In the genomic region with DNA sequence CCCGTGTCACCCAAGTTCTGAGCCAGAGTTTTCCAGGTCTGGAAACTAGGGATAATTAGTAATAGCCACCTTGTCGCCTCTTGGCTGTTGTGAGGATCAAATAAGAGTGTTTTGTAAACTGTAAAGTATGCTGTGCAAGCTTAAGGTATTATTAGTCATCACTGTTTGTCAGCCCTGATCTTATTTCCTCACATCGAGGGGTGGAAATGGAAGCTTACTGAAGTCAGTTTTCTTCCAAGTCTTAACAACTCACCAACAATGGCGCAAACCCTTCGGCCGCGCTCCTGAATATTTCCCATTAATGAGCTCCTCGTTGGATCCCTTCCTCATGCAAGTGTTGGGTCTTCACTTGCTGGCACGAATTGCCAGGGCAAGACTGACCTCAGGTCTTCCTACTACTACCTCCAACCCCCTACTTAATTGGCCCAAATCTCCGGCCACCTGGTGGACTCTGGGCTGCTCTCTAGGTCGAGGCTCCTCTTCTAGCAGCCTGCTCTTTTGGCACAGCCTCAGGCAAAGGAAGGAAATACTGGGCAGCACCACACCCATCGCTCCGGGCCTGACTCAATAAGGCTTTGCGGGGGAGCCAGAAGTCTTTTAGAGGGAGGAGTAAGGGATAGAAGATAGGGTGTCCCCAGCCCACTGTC, we compare ENCODE assay signal across 8 cellular contexts. TPM values are rescaled to one million over a fixed set of nuclear protein-coding genes. Genes with fewer than 3 reads are reported as not detected.
DNase-seq lines count a peak whose midpoint lies in the region; ATAC-seq and TF ChIP-seq lines count a peak whose summit lies in the region.

No MANE protein-coding gene starts in this region.

- H3K36me3 Mint-ChIP-seq in T-helper 17 cell (ENCODE audit: low read depth) = peaks cover 12% of the 10 kb centered on the region

- TF ChIP-seq POLR2A in esophagus muscularis mucosa (IDR thresholded peaks at IDR 0.05; ENCODE audit: low read depth) = no peak

- H3K4me3 Mint-ChIP-seq in T-helper 17 cell = peak overlapping the region; percentile 95

- TF ChIP-seq CTCF in esophagus muscularis mucosa (IDR thresholded peaks at IDR 0.05) (no peak), psoas muscle (IDR thresholded peaks at IDR 0.05) (no peak)

- H3K4me3 ChIP-seq in esophagus muscularis mucosa (peak overlapping the region; percentile 81 to 86 (median 84)), psoas muscle (peak overlapping the region; percentile 81)

- H3K36me3 ChIP-seq in esophagus muscularis mucosa (peaks cover 20 to 62% (median 54%) of the 10 kb centered on the region in 4 donors), psoas muscle (ENCODE audit: insufficient read depth in 1 of 2, low read depth in 1 of 2) (peaks cover 14 to 40% of the 10 kb centered on the region in 2 donors)

- H3K9me3 ChIP-seq in T-helper 17 cell (ENCODE audit: control insufficient read depth, low read length, poor library complexity, severe bottlenecking) = no peaks in the 10 kb centered on the region
- H3K9me3 ChIP-seq in esophagus muscularis mucosa = no peaks in the 10 kb centered on the region
- no peaks in the 10 kb centered on the region for H3K9me3 ChIP-seq in psoas muscle

- WGBS in esophagus muscularis mucosa = 48% methylated on average over 14 of the region's 14 CpGs
- 40 to 45% (median 42%) methylated on average over 14 of the region's 14 CpGs for WGBS in psoas muscle, 3 donors

- H3K4me1 ChIP-seq in esophagus muscularis mucosa = peaks cover 29 to 31% (median 30%) of the 10 kb centered on the region in 4 donors
- peaks cover 9% of the 10 kb centered on the region for H3K4me1 ChIP-seq in psoas muscle

- no peaks in the 10 kb centered on the region for H3K27me3 Mint-ChIP-seq in T-helper 17 cell

- DNase-seq in activated naive CD4-positive, alpha-beta T cell treated with Interleukin-2 at 50 U/mL for 16 hours = peak; percentile 49
- no peak for DNase-seq in activated naive CD4-positive, alpha-beta T cell treated with anti-CD3 and anti-CD28 coated beads, Interleukin-2, amount 50 U/mL, for 16 hours
- peak in 1 of 3 donors; percentile 16 for DNase-seq in T-helper 17 cell
- DNase-seq in esophagus muscularis mucosa (ENCODE audit: extremely low spot score) = no peak
- no peak for DNase-seq in psoas muscle
- DNase-seq in DMS 273 treated with DMSO at 0.1 percent for 48 hours (lab: John Stamatoyannopoulos, UW) = no peak

- H3K27ac ChIP-seq in esophagus muscularis mucosa (replicated peaks in 1 of 4) (peak overlapping the region; percentile 87 to 93 (median 91)), psoas muscle (peak overlapping the region; percentile 98)

- H3K27me3 ChIP-seq in esophagus muscularis mucosa (no peaks in the 10 kb centered on the region), psoas muscle (ENCODE audit: insufficient read depth in 3 of 3, low read length in 2 of 3) (no peaks in the 10 kb centered on the region)

- peaks cover 39% of the 10 kb centered on the region for H3K4me1 Mint-ChIP-seq in T-helper 17 cell

- H3K27ac Mint-ChIP-seq in T-helper 17 cell = peak overlapping the region; percentile 98

- intact Hi-C loops in esophagus muscularis mucosa (cut with DNase I) = loop anchor here (1.0 to 10.0 kb wide), 2 partner anchors 143 to 294 kb away; a partner anchor contains a TSS
- intact Hi-C loops in psoas muscle (cut with DNase I) = loop anchor here (5.0 to 10.0 kb wide), 4 partner anchors 69 to 274 kb away; a partner anchor contains a TSS

- peak; percentile 11 for ATAC-seq in T-helper 17 cell
- ATAC-seq in psoas muscle = peak in 1 of 4 donors; percentile 2
- ATAC-seq in HG02798 (IDR thresholded peaks at IDR 0.05; ENCODE audit: poor library complexity, unreplicated experiment) = no peak
- no peak for ATAC-seq in HG03354 (IDR thresholded peaks at IDR 0.05; ENCODE audit: poor library complexity, severe bottlenecking, unreplicated experiment)

- TF ChIP-seq EP300 in esophagus muscularis mucosa (IDR thresholded peaks at IDR 0.05) = no peak

RNA-seq across cellular contexts. Expression of a gene that starts 0.9 kb away (rescaled TPM):
- total RNA-seq in T-helper 17 cell (10 to 100 TPM; 63.8 to 66.8 TPM), esophagus muscularis mucosa (10 to 100 TPM; 17.0 to 25.3 (median 18.4) TPM), psoas muscle (10 to 100 TPM; 39.5 to 69.5 (median 60.9) TPM)
- polyA plus RNA-seq in psoas muscle = 10 to 100 TPM; 60.7 to 85.7 (median 83.5) TPM

RNA-seq across cellular contexts. Expression of a gene that starts 30.7 kb away (rescaled TPM):
- total RNA-seq in T-helper 17 cell = 10 to 100 TPM; 46.8 to 52.7 TPM
- total RNA-seq in esophagus muscularis mucosa = 100 to 1,000 TPM; 156 to 304 (median 185) TPM
- total RNA-seq in psoas muscle = 10 to 100 TPM; 37.1 to 59.7 (median 52.0) TPM
- 10 to 100 TPM; 31.2 to 64.9 (median 35.5) TPM for polyA plus RNA-seq in psoas muscle

RNA-seq across cellular contexts. Expression of a gene that starts 55.3 kb away (rescaled TPM):
- total RNA-seq in T-helper 17 cell (10 to 100 TPM; 58.9 to 68.6 TPM), esophagus muscularis mucosa (10 to 100 TPM; 13.3 to 33.0 (median 24.8) TPM), psoas muscle (1 to 10 TPM in 3 of 4 donors, under 1 TPM in 1; 0.71 to 5.1 (median 2.2) TPM)
- 1 to 10 TPM; 1.8 to 2.7 (median 2.1) TPM for polyA plus RNA-seq in psoas muscle
